8 cellular contexts compared by ENCODE assay signal in genomic region chr6:19024737-19025136, GRCh38.
DNase-seq lines count a peak whose midpoint lies in the region; ATAC-seq and TF ChIP-seq lines count a peak whose summit lies in the region.

No MANE protein-coding gene starts in this region.

- H4K8ac ChIP-seq in neuronal stem cell (ENCODE audit: low read depth, low read length): no peak overlapping the region

- no peak overlapping the region for H2BK120ac ChIP-seq in neuronal stem cell (ENCODE audit: low read depth, low read length)

- no peak overlapping the region for H2BK15ac ChIP-seq in neuronal stem cell (ENCODE audit: low read length)

- 68 to 69% methylated on average over 4 of the region's 4 CpGs for WGBS in GM23248 (ENCODE audit: low coverage in 1 of 2, low lambda C conversion rate in 2 of 2, missing lambda C conversion rate in 2 of 2), 2 experiments
- WGBS in neuronal stem cell (ENCODE audit: extremely low coverage in 2 of 2, insufficient read length in 2 of 2, insufficient replicate concordance in 1 of 2), 2 donors: no CpG with 5 or more reads among the region's 4 CpGs

- no peaks in the 10 kb centered on the region for H3K79me2 ChIP-seq in GM23248 (ENCODE audit: insufficient read depth)

- H3K4me1 ChIP-seq in GM23248 (ENCODE audit: insufficient read depth): no peaks in the 10 kb centered on the region
- peaks cover 0 to 2% of the 10 kb centered on the region in 2 donors for H3K4me1 ChIP-seq in neuronal stem cell (ENCODE audit: control insufficient read depth in 2 of 2, insufficient read depth in 1 of 2, low read depth in 1 of 2, low read length in 2 of 2)

- H4K20me1 ChIP-seq in GM23248 (ENCODE audit: insufficient read depth): no peaks in the 10 kb centered on the region

- peak; percentile 52 for DNase-seq in GM23248
- DNase-seq in NCI-H345 (lab: John Stamatoyannopoulos, UW): peak; percentile 56
- no peak for DNase-seq in chondrocyte (ENCODE audit: low spot score)
- peak; percentile 41 for DNase-seq in neuronal stem cell (ENCODE audit: low spot score)
- no peak for DNase-seq in activated naive CD4-positive, alpha-beta T cell treated with anti-CD3 and anti-CD28 coated beads, Interleukin-2, amount 50 U/mL, for 72 hours (ENCODE audit: low spot score in 2 of 2)

- no peak for ATAC-seq in GM21825 (IDR thresholded peaks at IDR 0.05; ENCODE audit: unreplicated experiment)
- ATAC-seq in activated naive CD4-positive, alpha-beta T cell treated with anti-CD3 and anti-CD28 coated beads, Interleukin-2, amount 50 U/mL, for 72 hours: no peak
- ATAC-seq in HG03039 (IDR thresholded peaks at IDR 0.05; ENCODE audit: unreplicated experiment): no peak
- ATAC-seq in GM19395 (IDR thresholded peaks at IDR 0.05; ENCODE audit: unreplicated experiment): no peak

- in situ Hi-C loops in GM23248 (cut with MboI): loop anchor here (25.0 kb wide), 1 partner anchor 838 kb away; no protein-coding TSS in a partner anchor

- no peak overlapping the region for H2AFZ ChIP-seq in GM23248
- H2AFZ ChIP-seq in neuronal stem cell (ENCODE audit: low read length): no peak overlapping the region

- no peak overlapping the region for H3K4me2 ChIP-seq in GM23248 (ENCODE audit: unreplicated experiment)
- H3K4me2 ChIP-seq in neuronal stem cell (ENCODE audit: insufficient read depth, low read length, poor library complexity, severe bottlenecking): no peak overlapping the region

- H3K4me3 Mint-ChIP-seq in chondrocyte (ENCODE audit: unreplicated experiment): no peak overlapping the region

- no peaks in the 10 kb centered on the region for H3K79me1 ChIP-seq in neuronal stem cell (ENCODE audit: low read depth, low read length)

- H3K9me2 ChIP-seq in GM23248 (ENCODE audit: insufficient read depth): no peaks in the 10 kb centered on the region

- no peaks in the 10 kb centered on the region for H3K36me3 ChIP-seq in GM23248 (ENCODE audit: low read depth)
- H3K36me3 ChIP-seq in neuronal stem cell (replicated peaks in 1 of 2; ENCODE audit: control insufficient read depth in 2 of 2, insufficient read depth in 2 of 2, low read length in 2 of 2): no peaks in the 10 kb centered on the region

- no peak overlapping the region for H3K4me3 ChIP-seq in GM23248
- no peak overlapping the region for H3K4me3 ChIP-seq in neuronal stem cell (ENCODE audit: low read length in 2 of 2)

- no peaks in the 10 kb centered on the region for H3F3A ChIP-seq in GM23248 (ENCODE audit: insufficient read depth)

- H3K27ac ChIP-seq in GM23248: no peak overlapping the region
- no peak overlapping the region for H3K27ac ChIP-seq in neuronal stem cell (replicated peaks; ENCODE audit: low read length)

- no peak overlapping the region for H4K91ac ChIP-seq in neuronal stem cell (ENCODE audit: low read depth, low read length, poor library complexity)

- H3K36me3 Mint-ChIP-seq in chondrocyte (ENCODE audit: low read depth): peaks cover 1% of the 10 kb centered on the region
- no peaks in the 10 kb centered on the region for H3K36me3 Mint-ChIP-seq in activated naive CD4-positive, alpha-beta T cell treated with anti-CD3 and anti-CD28 coated beads, Interleukin-2, amount 50 U/mL, for 72 hours

- no peak overlapping the region for H2BK5ac ChIP-seq in neuronal stem cell (ENCODE audit: low read length)

- no peak overlapping the region for H2BK12ac ChIP-seq in neuronal stem cell (ENCODE audit: low read length)

- no peak overlapping the region for H2AK5ac ChIP-seq in neuronal stem cell (ENCODE audit: low read depth, low read length)

- H3K4ac ChIP-seq in neuronal stem cell (ENCODE audit: low read length): no peak overlapping the region

- H3K4me1 Mint-ChIP-seq in chondrocyte (ENCODE audit: low read depth): peaks cover 19% of the 10 kb centered on the region

- peak; percentile 89 for TF ChIP-seq CTCF in chondrocyte (IDR thresholded peaks at IDR 0.05)

- no peak overlapping the region for H3K23ac ChIP-seq in neuronal stem cell (ENCODE audit: low read depth, low read length, poor library complexity)

- H3K14ac ChIP-seq in neuronal stem cell (ENCODE audit: low read length): no peak overlapping the region

- no peaks in the 10 kb centered on the region; the same call in 1 of the 2 replicates for H3K27me3 ChIP-seq in GM23248 (replicated peaks; ENCODE audit: insufficient read depth)
- H3K27me3 ChIP-seq in neuronal stem cell (ENCODE audit: control insufficient read depth in 3 of 3, insufficient read depth in 3 of 3, low read depth in 1 of 3, low read length in 3 of 3): no peaks in the 10 kb centered on the region

- no peak overlapping the region for H3K18ac ChIP-seq in neuronal stem cell (ENCODE audit: low read length)

- H3K27me3 Mint-ChIP-seq in chondrocyte (ENCODE audit: low read depth): no peaks in the 10 kb centered on the region

- H3K9ac ChIP-seq in GM23248 (no peak overlapping the region), neuronal stem cell (ENCODE audit: low read depth, low read length, poor library complexity) (no peak overlapping the region)

- H3K27ac Mint-ChIP-seq in chondrocyte (ENCODE audit: unreplicated experiment): no peak overlapping the region
- no peak overlapping the region for H3K27ac Mint-ChIP-seq in activated naive CD4-positive, alpha-beta T cell treated with anti-CD3 and anti-CD28 coated beads, Interleukin-2, amount 50 U/mL, for 72 hours

- no peaks in the 10 kb centered on the region for H3K9me3 Mint-ChIP-seq in chondrocyte (ENCODE audit: low read depth)
- peaks cover 5 to 7% of the 10 kb centered on the region in 2 donors for H3K9me3 Mint-ChIP-seq in activated naive CD4-positive, alpha-beta T cell treated with anti-CD3 and anti-CD28 coated beads, Interleukin-2, amount 50 U/mL, for 72 hours

- H3K9me3 ChIP-seq in GM23248 (ENCODE audit: low read depth) (no peaks in the 10 kb centered on the region), neuronal stem cell (replicated peaks in 1 of 2; ENCODE audit: control insufficient read depth in 2 of 2, insufficient read depth in 1 of 2, low read depth in 1 of 2, low read length in 2 of 2) (no peaks in the 10 kb centered on the region)

Comparison
In these comparisons a context has a peak if more than half of its experiments do, and no peak if none do; other contexts are left out.
1. DNase-seq: peak in GM23248 (single experiment), NCI-H345 (single experiment) and neuronal stem cell (single experiment); none in chondrocyte (single experiment) and activated naive CD4-positive, alpha-beta T cell treated with anti-CD3 and anti-CD28 coated beads, Interleukin-2, amount 50 U/mL, for 72 hours (0 of 2).